In the genomic region with DNA sequence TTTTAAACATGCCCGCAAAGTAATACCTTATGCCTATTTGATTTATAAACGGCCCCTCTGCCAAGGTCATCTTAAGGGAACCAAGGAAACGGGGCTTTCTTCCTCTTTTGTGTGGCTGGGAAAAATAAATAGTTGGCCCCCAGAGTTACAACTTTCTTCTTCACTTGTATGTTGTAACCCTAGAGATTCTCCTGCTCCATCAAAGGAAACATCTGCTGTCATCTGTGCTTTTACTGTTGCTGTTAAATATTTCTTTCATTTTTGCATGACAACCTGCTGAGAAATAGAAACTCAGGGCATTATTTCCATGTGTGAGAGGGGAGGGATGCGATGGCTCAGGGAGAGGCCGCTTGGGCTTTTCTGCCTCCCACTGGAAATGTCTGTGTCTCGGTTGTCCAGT, we compare ENCODE assay signal across 17 cellular contexts. TPM values are rescaled to one million over a fixed set of nuclear protein-coding genes. Genes with fewer than 3 reads are reported as not detected.
A peak's percentile ranks its signal among the peaks of the same experiment; 100 is the strongest.
DNase-seq lines count a peak whose midpoint lies in the region; ATAC-seq and TF ChIP-seq lines count a peak whose summit lies in the region.
"Had no signal": no experiment of that assay in that cellular context is flagged by ENCODE, and none has a peak within 500 bp of the region (broad histone marks: within the 10 kb centered on the region; RNA-seq: fewer than 3 reads in every experiment).

No MANE protein-coding gene starts in this region.

- H3K4me1 Mint-ChIP-seq in CD14-positive monocyte: peaks cover 55% of the 10 kb centered on the region
- H3K4me1 Mint-ChIP-seq in activated T-cell treated with anti-CD3 and anti-CD28 coated beads, Interleukin-2, amount 50 U/mL, for 72 hours (ENCODE audit: low read depth): no peaks in the 10 kb centered on the region
- H3K4me1 Mint-ChIP-seq: CD8-positive, alpha-beta memory T cell had no signal

- peaks cover 40 to 55% of the 10 kb centered on the region in 2 donors for H3K36me3 Mint-ChIP-seq in CD14-positive monocyte
- peaks cover 12 to 29% of the 10 kb centered on the region in 2 donors for H3K36me3 Mint-ChIP-seq in activated T-cell treated with anti-CD3 and anti-CD28 coated beads, Interleukin-2, amount 50 U/mL, for 72 hours (ENCODE audit: insufficient read depth in 2 of 2)

- H3K9me3 ChIP-seq in PC-9 (ENCODE audit: insufficient read depth, low read depth) (no peaks in the 10 kb centered on the region), fibroblast of lung (ENCODE audit: control insufficient read depth, insufficient read depth, low read depth, low read length) (no peaks in the 10 kb centered on the region), sigmoid colon (no peaks in the 10 kb centered on the region)
- H3K9me3 ChIP-seq: pancreas had no signal

- H4K20me1 ChIP-seq in PC-9 (ENCODE audit: insufficient read depth) (no peaks in the 10 kb centered on the region), fibroblast of lung (ENCODE audit: control insufficient read depth, extremely low read depth, insufficient read depth, low read length) (no peaks in the 10 kb centered on the region)

- H3K9ac ChIP-seq in fibroblast of lung (ENCODE audit: insufficient read depth, low read length): peak overlapping the region; percentile 60
- H3K9ac ChIP-seq: KMS-11 had no signal

- H3K27ac Mint-ChIP-seq in CD14-positive monocyte: peak overlapping the region; percentile 97 to 100 (median 99)
- H3K27ac Mint-ChIP-seq in activated T-cell treated with anti-CD3 and anti-CD28 coated beads, Interleukin-2, amount 50 U/mL, for 72 hours: no peak overlapping the region
- H3K27ac Mint-ChIP-seq: activated naive CD8-positive, alpha-beta T cell; stimulated activated naive CD8-positive, alpha-beta T cell treated with anti-CD3 and anti-CD28 coated beads, Interleukin-15, Interleukin-2, amounts not matched to agents 100 ng/mL and 50 ng/mL, for 24 hours had no signal

- WGBS in sigmoid colon, 2 donors: 66 to 81% methylated on average over 6 of the region's 6 CpGs

- intact Hi-C loops in CD14-positive monocyte (cut with micrococcal nuclease) (no loop called here), PC-9 (cut with micrococcal nuclease; ENCODE audit: unreplicated experiment) (loop anchor here (1.0 kb wide), 1 partner anchor 21 kb away; a partner anchor contains a TSS), sigmoid colon (cut with DNase I) (loop anchor here (10.0 kb wide), 1 partner anchor 212 kb away; no protein-coding TSS in a partner anchor)

- no TSS peak for BruUV-seq in PC-9 (replicated peaks; lab: Mats Ljungman, UMichigan)

- CTCF ChIA-PET in PC-9 (lab: Charles Lee): interaction anchor here (0.7 to 1.6 kb wide), 3 partner anchors 18 to 446 kb away, joined by 8 to 35 read pairs (median 12); no protein-coding TSS in a partner anchor

- H3K27me3 ChIP-seq in PC-9 (ENCODE audit: insufficient read depth, low read depth) (no peaks in the 10 kb centered on the region), fibroblast of lung (ENCODE audit: control insufficient read depth, insufficient read depth, low read length) (no peaks in the 10 kb centered on the region), sigmoid colon (no peaks in the 10 kb centered on the region)
- H3K27me3 ChIP-seq: foreskin keratinocyte, pancreas had no signal

- H3F3A ChIP-seq in PC-9 (ENCODE audit: insufficient read depth, low read depth): peaks cover 36% of the 10 kb centered on the region

- no peak for TF ChIP-seq POLR2A in sigmoid colon (IDR thresholded peaks at IDR 0.05)

- H3K9me2 ChIP-seq in PC-9 (ENCODE audit: insufficient read depth): no peaks in the 10 kb centered on the region

- H3K4me2 ChIP-seq in PC-9: peak overlapping the region; percentile 82
- H3K4me2 ChIP-seq in fibroblast of lung (ENCODE audit: extremely low read depth, insufficient read depth, low read length): peak overlapping the region; percentile 61
- H3K4me2 ChIP-seq: KMS-11 had no signal

- H3K27ac ChIP-seq in PC-9: peak overlapping the region; percentile 92
- H3K27ac ChIP-seq in fibroblast of lung (ENCODE audit: insufficient read depth, low read length): peak overlapping the region; percentile 100
- H3K27ac ChIP-seq in sigmoid colon: peak overlapping the region; percentile 89 to 95 (median 94)
- H3K27ac ChIP-seq: foreskin keratinocyte, KMS-11 had no signal

- no peak for TF ChIP-seq EP300 in sigmoid colon (IDR thresholded peaks at IDR 0.05)

- H3K4me1 ChIP-seq in PC-9 (replicated peaks; ENCODE audit: insufficient read depth) (peaks cover 34% of the 10 kb centered on the region), fibroblast of lung (ENCODE audit: control insufficient read depth, extremely low read depth, insufficient read depth, low read length) (peaks cover 44% of the 10 kb centered on the region), sigmoid colon (peaks cover 0 to 95% (median 94%) of the 10 kb centered on the region in 4 donors)
- H3K4me1 ChIP-seq: foreskin keratinocyte had no signal

- TF ChIP-seq CTCF in CD14-positive monocyte (IDR thresholded peaks at IDR 0.05): no peak
- no peak for TF ChIP-seq CTCF in PC-9 (conservative IDR thresholded peaks at IDR 0.05)
- no peak for TF ChIP-seq CTCF in fibroblast of lung (conservative IDR thresholded peaks at IDR 0.05 in 1 of 2, IDR thresholded peaks at IDR 0.05 in 1 of 2; ENCODE audit: low read depth in 1 of 2, low read length in 2 of 2)
- TF ChIP-seq CTCF in sigmoid colon (IDR thresholded peaks at IDR 0.05): no peak

- DNase-seq in CD14-positive monocyte (ENCODE audit: low spot score): no peak
- DNase-seq in PC-9: no peak
- peak in 1 of 2 donors; percentile 37 for DNase-seq in fibroblast of lung (ENCODE audit: low read depth in 2 of 2)
- DNase-seq in sigmoid colon: no peak
- no peak for DNase-seq in NCI-H2196 treated with DMSO at 0.1 percent for 48 hours (lab: John Stamatoyannopoulos, UW; ENCODE audit: unreplicated experiment)
- no peak for DNase-seq in activated T-cell treated with anti-CD3 and anti-CD28 coated beads, Interleukin-2, amount 50 U/mL, for 72 hours
- DNase-seq in SW480 (ENCODE audit: low spot score): no peak
- DNase-seq: activated CD8-positive, alpha-beta memory T cell treated with anti-CD3 and anti-CD28 coated beads for 24 hours; CD8-positive, alpha-beta memory T cell; cortex of kidney; foreskin keratinocyte; stimulated activated CD4-positive, alpha-beta T cell treated with anti-CD3 and anti-CD28 coated beads, Interleukin-4, amount 100 ng/mL, for 4 hours had no signal

- no peaks in the 10 kb centered on the region for H3K9me3 Mint-ChIP-seq in CD14-positive monocyte
- H3K9me3 Mint-ChIP-seq in activated T-cell treated with anti-CD3 and anti-CD28 coated beads, Interleukin-2, amount 50 U/mL, for 72 hours: no peaks in the 10 kb centered on the region
- H3K9me3 Mint-ChIP-seq: CD8-positive, alpha-beta memory T cell; stimulated activated naive CD8-positive, alpha-beta T cell treated with anti-CD3 and anti-CD28 coated beads, Interleukin-15, Interleukin-2, amounts not matched to agents 100 ng/mL and 50 ng/mL, for 24 hours had no signal

- H3K4me3 ChIP-seq in PC-9: 0 out of 2 replicates have a peak overlapping the region, but pooled peaks have one; percentile 52
- no peak overlapping the region for H3K4me3 ChIP-seq in fibroblast of lung (replicated peaks in 1 of 4; ENCODE audit: control extremely low read depth in 1 of 4, insufficient read depth in 1 of 4, low read depth in 3 of 4, low read length in 4 of 4)
- H3K4me3 ChIP-seq in sigmoid colon: no peak overlapping the region
- H3K4me3 ChIP-seq: pancreas had no signal

- POLR2A ChIA-PET in PC-9 (lab: Charles Lee; ENCODE audit: unreplicated experiment): interaction anchor here (0.6 to 0.7 kb wide), 5 partner anchors 13 to 165 kb away, joined by 3 to 11 read pairs (median 3); a partner anchor contains a TSS

- ATAC-seq in HG03342 (IDR thresholded peaks at IDR 0.05; ENCODE audit: unreplicated experiment): no peak
- ATAC-seq in activated T-cell treated with anti-CD3 and anti-CD28 coated beads, Interleukin-2, amount 50 U/mL, for 72 hours (replicated peaks in 1 of 2): no peak
- ATAC-seq: foreskin keratinocyte had no signal

- H3K36me3 ChIP-seq in PC-9 (ENCODE audit: low read depth): peaks cover 26% of the 10 kb centered on the region; the same call in 1 of the 2 replicates
- H3K36me3 ChIP-seq in fibroblast of lung (ENCODE audit: control insufficient read depth, insufficient read depth, low read length): peaks cover 10% of the 10 kb centered on the region
- no peaks in the 10 kb centered on the region for H3K36me3 ChIP-seq in sigmoid colon

- H2AFZ ChIP-seq in PC-9 (no peak overlapping the region), fibroblast of lung (ENCODE audit: low read length) (no peak overlapping the region)

- peak overlapping the region; percentile 20 to 90 for H3K4me3 Mint-ChIP-seq in CD14-positive monocyte
- H3K4me3 Mint-ChIP-seq in activated T-cell treated with anti-CD3 and anti-CD28 coated beads, Interleukin-2, amount 50 U/mL, for 72 hours: no peak overlapping the region
- H3K4me3 Mint-ChIP-seq: activated naive CD8-positive, alpha-beta T cell; CD8-positive, alpha-beta memory T cell; stimulated activated naive CD8-positive, alpha-beta T cell treated with anti-CD3 and anti-CD28 coated beads, Interleukin-15, Interleukin-2, amounts not matched to agents 100 ng/mL and 50 ng/mL, for 24 hours had no signal

- H3K79me2 ChIP-seq in PC-9 (ENCODE audit: low read depth): 0 out of 2 replicates have a peak, but pooled peaks cover 4% of the 10 kb centered on the region
- H3K79me2 ChIP-seq in fibroblast of lung (ENCODE audit: control insufficient read depth, insufficient read depth, low read length): no peaks in the 10 kb centered on the region

- H3K27me3 Mint-ChIP-seq in CD14-positive monocyte (ENCODE audit: low read depth in 3 of 3): peaks cover 0 to 4% (median 0%) of the 10 kb centered on the region in 3 donors
- no peaks in the 10 kb centered on the region for H3K27me3 Mint-ChIP-seq in activated T-cell treated with anti-CD3 and anti-CD28 coated beads, Interleukin-2, amount 50 U/mL, for 72 hours (ENCODE audit: low read depth)
- H3K27me3 Mint-ChIP-seq: activated naive CD8-positive, alpha-beta T cell; stimulated activated naive CD8-positive, alpha-beta T cell treated with anti-CD3 and anti-CD28 coated beads, Interleukin-15, Interleukin-2, amounts not matched to agents 100 ng/mL and 50 ng/mL, for 24 hours had no signal

RNA-seq across cellular contexts. Expression of a gene that starts 21.8 kb away (rescaled TPM):
- polyA plus RNA-seq in CD14-positive monocyte: 10 to 100 TPM in 1 of 2 donors, 1 to 10 TPM in 1; 5.4 to 10.1 TPM
- 17.8 and 20.8 TPM in 2 replicates for total RNA-seq in PC-9 (2021)
- 12.3 and 25.6 TPM in 2 replicates for total RNA-seq in fibroblast of lung
- polyA plus RNA-seq in fibroblast of lung: 31.7 and 48.4 TPM in 2 replicates
- polyA plus RNA-seq in fibroblast of lung (2012): 56.1 and 78.8 TPM in 2 replicates
- polyA minus RNA-seq in fibroblast of lung (ENCODE audit: low replicate concordance): 164 and 172 TPM in 2 replicates
- 10 to 100 TPM; 11.0 to 29.1 (median 16.5) TPM for total RNA-seq in sigmoid colon
- polyA plus RNA-seq in sigmoid colon: 10 to 100 TPM in 2 of 3 donors, 1 to 10 TPM in 1; 8.8 to 15.0 (median 11.4) TPM
- 1 to 10 TPM; 1.4 to 2.3 TPM for total RNA-seq in activated T-cell treated with anti-CD3 and anti-CD28 coated beads, Interleukin-2, amount 50 U/mL, for 72 hours
- polyA plus RNA-seq: CD8-positive, alpha-beta memory T cell had no signal

RNA-seq across cellular contexts. Expression of a gene that starts 31.1 kb away (rescaled TPM):
- polyA plus RNA-seq in CD14-positive monocyte (1 to 10 TPM; 4.0 to 5.2 TPM), fibroblast of lung (9.8 and 33.6 TPM in 2 replicates), sigmoid colon (10 to 100 TPM in 1 of 3 donors, 1 to 10 TPM in 2; 4.6 to 13.4 (median 5.4) TPM)
- total RNA-seq in PC-9 (2021) (37.1 and 39.3 TPM in 2 replicates), fibroblast of lung (1.0 and 2.8 TPM in 2 replicates), sigmoid colon (1 to 10 TPM; 3.6 to 8.8 (median 4.8) TPM)
- polyA plus RNA-seq in fibroblast of lung (2012): 6.7 and 20.1 TPM in 2 replicates
- 14.6 and 53.5 TPM in 2 replicates for polyA minus RNA-seq in fibroblast of lung (ENCODE audit: low replicate concordance)
- total RNA-seq in activated T-cell treated with anti-CD3 and anti-CD28 coated beads, Interleukin-2, amount 50 U/mL, for 72 hours: 10 to 100 TPM; 54.2 to 67.0 TPM

RNA-seq across cellular contexts. Expression of a gene that starts 40.8 kb away (rescaled TPM):
- polyA plus RNA-seq in CD14-positive monocyte: 10 to 100 TPM; 35.7 to 39.0 TPM
- 75.6 and 80.6 TPM in 2 replicates for total RNA-seq in PC-9 (2021)
- 37.5 and 42.9 TPM in 2 replicates for total RNA-seq in fibroblast of lung
- polyA plus RNA-seq in fibroblast of lung: 55.1 and 76.4 TPM in 2 replicates
- polyA plus RNA-seq in fibroblast of lung (2012): 38.3 and 46.3 TPM in 2 replicates
- 95.3 and 148 TPM in 2 replicates for polyA minus RNA-seq in fibroblast of lung (ENCODE audit: low replicate concordance)
- 10 to 100 TPM; 28.5 to 51.2 (median 40.5) TPM for total RNA-seq in sigmoid colon
- 10 to 100 TPM; 13.8 to 25.4 (median 14.1) TPM for polyA plus RNA-seq in sigmoid colon
- 100 to 1,000 TPM; 110 to 139 TPM for total RNA-seq in activated T-cell treated with anti-CD3 and anti-CD28 coated beads, Interleukin-2, amount 50 U/mL, for 72 hours

Comparison
In these comparisons a context has a peak if more than half of its experiments do, and no peak if none do; other contexts are left out.
1. H3K4me3 Mint-ChIP-seq: peak in CD14-positive monocyte (2 of 2); none in activated T-cell treated with anti-CD3 and anti-CD28 coated beads, Interleukin-2, amount 50 U/mL, for 72 hours (0 of 2).
2. intact Hi-C loops: an anchor here in PC-9 (1.0 kb wide) and sigmoid colon (10.0 kb wide); none called in CD14-positive monocyte.
3. Peak in every context shown above with its lines, with median percentiles within 50 percentile points of each other: H3K27ac ChIP-seq.